ENCODE assay signal across 8 cellular contexts in the genomic region with DNA sequence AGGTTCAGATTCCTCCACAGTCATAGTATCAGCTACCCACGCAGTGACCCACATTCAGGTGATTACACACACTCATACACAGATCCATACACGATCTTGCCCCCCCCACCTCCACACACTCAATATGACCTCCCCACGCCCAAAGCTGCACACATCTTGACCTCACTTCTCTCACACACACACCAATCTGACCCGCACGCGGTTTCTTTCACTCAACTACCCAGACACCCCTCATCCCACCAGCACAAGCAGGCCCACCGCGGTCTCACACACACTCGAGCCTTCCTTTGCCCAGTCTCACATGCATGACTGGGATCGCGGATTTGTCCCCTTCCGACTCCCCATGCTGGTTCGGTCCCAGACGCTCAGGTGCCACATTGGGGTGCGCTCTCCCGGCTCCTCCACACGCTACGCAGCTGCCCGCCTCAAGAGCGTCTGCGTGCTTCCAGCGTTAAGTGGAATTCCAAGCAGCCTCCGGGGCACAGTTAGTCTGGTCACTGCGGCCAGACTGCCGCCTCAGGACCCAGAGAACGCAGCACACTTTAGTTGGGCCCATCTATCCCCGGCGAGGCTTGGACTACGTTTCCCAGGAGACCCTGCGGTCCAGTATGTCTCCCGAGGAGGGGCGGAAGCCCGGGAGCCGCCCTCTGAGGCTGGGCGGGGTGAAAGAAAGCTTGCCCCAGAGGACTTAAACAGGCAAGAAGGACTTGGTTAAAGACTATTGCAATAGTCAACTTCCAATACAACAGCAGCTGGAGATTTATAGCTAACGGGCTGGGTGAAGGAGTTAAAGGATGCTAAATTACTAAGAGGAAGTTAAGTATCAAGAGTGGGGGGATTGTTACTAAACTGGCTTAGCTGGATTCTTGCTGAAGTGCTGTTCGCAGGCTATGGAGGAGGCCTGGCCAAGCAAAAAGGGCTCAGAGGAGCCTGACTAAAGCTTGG. TPM values are rescaled to one million over a fixed set of nuclear protein-coding genes. Genes with fewer than 3 reads are reported as not detected.
DNase-seq lines count a peak whose midpoint lies in the region; ATAC-seq and TF ChIP-seq lines count a peak whose summit lies in the region.

No MANE protein-coding gene starts in this region.

- peaks cover 0 to 5% of the 10 kb centered on the region in 2 donors for H3K9me3 ChIP-seq in CD4-positive, alpha-beta memory T cell (ENCODE audit: control insufficient read depth in 1 of 2, low read length in 2 of 2)
- H3K9me3 ChIP-seq in mesodermal cell (ENCODE audit: control insufficient read depth, low read length) = peaks cover 28% of the 10 kb centered on the region

- POLR2A ChIA-PET in CD4-positive, alpha-beta memory T cell (lab: Charles Lee; ENCODE audit: partially characterized antibody) = interaction anchor here (0.7 to 5.2 kb wide), 36 partner anchors 9 to 1058 kb away, joined by 3 to 183 read pairs (median 5); a partner anchor contains a TSS

- CTCF ChIA-PET in CD4-positive, alpha-beta memory T cell (lab: Charles Lee; ENCODE audit: partially characterized antibody) = interaction anchor here (1.0 to 1.9 kb wide), 4 partner anchors 10 to 657 kb away, joined by 3 to 8 read pairs (median 4); a partner anchor contains a TSS

- peak overlapping the region; percentile 88 to 97 for H3K4me3 ChIP-seq in CD4-positive, alpha-beta memory T cell (ENCODE audit: low read length in 2 of 2)
- H3K4me3 ChIP-seq in mesodermal cell (ENCODE audit: extremely low read depth, insufficient read depth, low read length, poor library complexity, severe bottlenecking) = peak overlapping the region; percentile 69

- H3K27me3 Mint-ChIP-seq in CD4-positive, alpha-beta memory T cell = no peaks in the 10 kb centered on the region
- no peaks in the 10 kb centered on the region for H3K27me3 Mint-ChIP-seq in endothelial cell (ENCODE audit: unreplicated experiment)

- H3K4me3 Mint-ChIP-seq in CD4-positive, alpha-beta memory T cell = no peak overlapping the region
- H3K4me3 Mint-ChIP-seq in endothelial cell (ENCODE audit: unreplicated experiment) = no peak overlapping the region

- peak overlapping the region; percentile 86 for H3K27ac ChIP-seq in CD4-positive, alpha-beta memory T cell (ENCODE audit: low read depth, low read length)
- peak overlapping the region; percentile 76 for H3K27ac ChIP-seq in mesodermal cell (ENCODE audit: low read depth, low read length, severe bottlenecking)

- WGBS in mesodermal cell (ENCODE audit: insufficient coverage in 2 of 2), 2 experiments = 3 to 5% methylated on average over 30 to 35 of the region's 37 CpGs

- H3K4me1 ChIP-seq in CD4-positive, alpha-beta memory T cell (ENCODE audit: insufficient read depth, low read length) = peaks cover 29% of the 10 kb centered on the region
- peaks cover 5% of the 10 kb centered on the region for H3K4me1 ChIP-seq in mesodermal cell (ENCODE audit: control insufficient read depth, insufficient read depth, low read length, poor library complexity, severe bottlenecking)

- no peak for TF ChIP-seq CTCF in endothelial cell (IDR thresholded peaks at IDR 0.05; ENCODE audit: unreplicated experiment)

- ATAC-seq in GM19452 (IDR thresholded peaks at IDR 0.05; ENCODE audit: unreplicated experiment) = peak; percentile 85

- H3K9me3 Mint-ChIP-seq in CD4-positive, alpha-beta memory T cell = peaks cover 0 to 11% (median 4%) of the 10 kb centered on the region in 8 donors
- peaks cover 10% of the 10 kb centered on the region for H3K9me3 Mint-ChIP-seq in endothelial cell (ENCODE audit: unreplicated experiment)

- intact Hi-C loops in CD4-positive, alpha-beta memory T cell (cut with micrococcal nuclease) = loop anchor here (1.0 to 2.0 kb wide), 15 partner anchors 12 to 636 kb away; a partner anchor contains a TSS

- peaks cover 32 to 34% of the 10 kb centered on the region in 2 donors for H3K36me3 Mint-ChIP-seq in CD4-positive, alpha-beta memory T cell
- H3K36me3 Mint-ChIP-seq in endothelial cell (ENCODE audit: low read depth, unreplicated experiment) = peaks cover 42% of the 10 kb centered on the region

- DNase-seq in CD4-positive, alpha-beta memory T cell = peak; percentile 86 to 96 (median 88)
- DNase-seq in HK-2 (ENCODE audit: unreplicated experiment) = peak; percentile 83
- peak; percentile 90 for DNase-seq in NOMO-1 treated with DMSO at 0.1 percent for 48 hours (lab: John Stamatoyannopoulos, UW; ENCODE audit: unreplicated experiment)
- peak; percentile 76 for DNase-seq in activated CD8-positive, alpha-beta memory T cell treated with anti-CD3 and anti-CD28 coated beads, Interleukin-2, amount 50 U/mL, for 24 hours (ENCODE audit: extremely low read depth)
- peak; percentile 85 for DNase-seq in endothelial cell (ENCODE audit: low spot score)
- DNase-seq in stimulated activated CD8-positive, alpha-beta memory T cell treated with anti-CD3 and anti-CD28 coated beads, Interleukin-15, amount 100 ng/mL, for 1 hour (ENCODE audit: low read depth) = peak; percentile 75

- peaks cover 3 to 22% (median 11%) of the 10 kb centered on the region in 4 donors for H3K4me1 Mint-ChIP-seq in CD4-positive, alpha-beta memory T cell
- peaks cover 6% of the 10 kb centered on the region for H3K4me1 Mint-ChIP-seq in endothelial cell (ENCODE audit: unreplicated experiment)

- H3K27me3 ChIP-seq in CD4-positive, alpha-beta memory T cell (ENCODE audit: insufficient read depth, low read length) = no peaks in the 10 kb centered on the region

- no peak overlapping the region for H3K27ac Mint-ChIP-seq in CD4-positive, alpha-beta memory T cell
- no peak overlapping the region for H3K27ac Mint-ChIP-seq in endothelial cell (ENCODE audit: unreplicated experiment)

- peaks cover 4% of the 10 kb centered on the region for H3K36me3 ChIP-seq in CD4-positive, alpha-beta memory T cell (ENCODE audit: insufficient read depth, low read length)
- peaks cover 38% of the 10 kb centered on the region for H3K36me3 ChIP-seq in mesodermal cell (ENCODE audit: control insufficient read depth, insufficient read depth, low read length)

RNA-seq across cellular contexts. Expression of a gene that starts 0.7 kb away (rescaled TPM):
- 10 to 100 TPM; 17.6 to 18.0 TPM for total RNA-seq in CD4-positive, alpha-beta memory T cell
- polyA plus RNA-seq in CD4-positive, alpha-beta memory T cell = 10 to 100 TPM in 1 of 2 donors, 1 to 10 TPM in 1; 7.9 to 10.0 TPM
- total RNA-seq in endothelial cell (ENCODE audit: unreplicated experiment) = 9.6 TPM
- polyA plus RNA-seq in mesodermal cell (2013, experiment 1 of 2) = 2.9 TPM
- 5.2 TPM for polyA plus RNA-seq in mesodermal cell (2013, experiment 2 of 2)

RNA-seq across cellular contexts. Expression of a gene that starts 11.8 kb away (rescaled TPM):
- total RNA-seq in CD4-positive, alpha-beta memory T cell = 10 to 100 TPM; 12.4 to 13.4 TPM
- polyA plus RNA-seq in CD4-positive, alpha-beta memory T cell = 1 to 10 TPM; 5.1 to 6.6 TPM
- total RNA-seq in endothelial cell (ENCODE audit: unreplicated experiment) = 12.3 TPM
- polyA plus RNA-seq in mesodermal cell (2013, experiment 1 of 2) = 4.4 TPM
- 3.9 TPM for polyA plus RNA-seq in mesodermal cell (2013, experiment 2 of 2)

Comparison
In these comparisons a context has a peak if more than half of its experiments do, and no peak if none do; other contexts are left out.
1. Peak in every context shown above with its lines: DNase-seq, ATAC-seq, H3K4me3 ChIP-seq and H3K27ac ChIP-seq.